7 cellular contexts compared by ENCODE assay signal in genomic region chr4:49139513-49139912, GRCh38.
A peak's percentile ranks its signal among the peaks of the same experiment; 100 is the strongest.
DNase-seq lines count a peak whose midpoint lies in the region; ATAC-seq and TF ChIP-seq lines count a peak whose summit lies in the region.
"Not testable (repeated sequence)": the region's sequence is repeated elsewhere in the genome, so short reads cannot be mapped to it uniquely, and the experiment has no call there.

No MANE protein-coding gene starts in this region.

- not testable (repeated sequence) for DNase-seq in activated CD8-positive, alpha-beta T cell treated with anti-CD3 and anti-CD28 coated beads for 36 hours; left cardiac atrium; omental fat pad (ENCODE audit: low spot score)

- POLR2A ChIA-PET in activated CD8-positive, alpha-beta T cell treated with anti-CD3 and anti-CD28 coated beads for 36 hours (lab: Charles Lee): not testable (repeated sequence)

- H3K27me3 Mint-ChIP-seq in activated CD8-positive, alpha-beta T cell treated with anti-CD3 and anti-CD28 coated beads for 36 hours: not testable (repeated sequence)

- H3K36me3 Mint-ChIP-seq in activated CD8-positive, alpha-beta T cell treated with anti-CD3 and anti-CD28 coated beads for 36 hours (ENCODE audit: low read depth): peaks cover 27% of the 10 kb centered on the region

- H3K4me3 Mint-ChIP-seq in activated CD8-positive, alpha-beta T cell treated with anti-CD3 and anti-CD28 coated beads for 36 hours: not testable (repeated sequence)

- TF ChIP-seq CTCF in activated CD8-positive, alpha-beta T cell treated with anti-CD3 and anti-CD28 coated beads for 36 hours (IDR thresholded peaks at IDR 0.05); omental fat pad (IDR thresholded peaks at IDR 0.05): not testable (repeated sequence)

- not testable (repeated sequence) for H3K4me1 Mint-ChIP-seq in activated CD8-positive, alpha-beta T cell treated with anti-CD3 and anti-CD28 coated beads for 36 hours (ENCODE audit: low read depth)

- ATAC-seq in GM18909 (IDR thresholded peaks at IDR 0.05; ENCODE audit: poor library complexity, unreplicated experiment): peak; percentile 53
- peak; percentile 35 for ATAC-seq in GM21576 (IDR thresholded peaks at IDR 0.05; ENCODE audit: unreplicated experiment)
- ATAC-seq in HG02970 (IDR thresholded peaks at IDR 0.05; ENCODE audit: low FRiP score, unreplicated experiment): peak; percentile 46
- ATAC-seq in HG03439 (IDR thresholded peaks at IDR 0.05; ENCODE audit: unreplicated experiment): peak; percentile 43
- peak; percentile 34 for ATAC-seq in activated CD8-positive, alpha-beta T cell treated with anti-CD3 and anti-CD28 coated beads for 36 hours
- ATAC-seq in left cardiac atrium: peak; percentile 70 to 85
- ATAC-seq in omental fat pad (ENCODE audit: low FRiP score): peak; percentile 89

- intact Hi-C loops in activated CD8-positive, alpha-beta T cell treated with anti-CD3 and anti-CD28 coated beads for 36 hours (cut with micrococcal nuclease); left cardiac atrium (cut with DNase I): not testable (repeated sequence)

- H3K27ac Mint-ChIP-seq in activated CD8-positive, alpha-beta T cell treated with anti-CD3 and anti-CD28 coated beads for 36 hours: not testable (repeated sequence)

- CTCF ChIA-PET in activated CD8-positive, alpha-beta T cell treated with anti-CD3 and anti-CD28 coated beads for 36 hours (lab: Charles Lee): not testable (repeated sequence)

- H3K9me3 Mint-ChIP-seq in activated CD8-positive, alpha-beta T cell treated with anti-CD3 and anti-CD28 coated beads for 36 hours: peaks cover 33% of the 10 kb centered on the region

Comparison
In these comparisons a context has a peak if more than half of its experiments do, and no peak if none do; other contexts are left out.
1. ATAC-seq: peak in every context shown above with its lines; median percentile 89 in omental fat pad; 78 in left cardiac atrium; 53 in GM18909; 46 in HG02970; 43 in HG03439; 35 in GM21576; 34 in activated CD8-positive, alpha-beta T cell treated with anti-CD3 and anti-CD28 coated beads for 36 hours.